In genomic region chr9:93183106-93183662, GRCh38 we compare ENCODE assay signal across 8 cellular contexts. TPM values are rescaled to one million over a fixed set of nuclear protein-coding genes. Genes with fewer than 3 reads are reported as not detected.
A peak's percentile ranks its signal among the peaks of the same experiment; 100 is the strongest.
DNase-seq lines count a peak whose midpoint lies in the region; ATAC-seq lines count a peak whose summit lies in the region.

No MANE protein-coding gene starts in this region.

- H3K4me1 Mint-ChIP-seq in activated CD4-positive, alpha-beta T cell treated with anti-CD3 and anti-CD28 coated beads, Interleukin-2, amount 10 ng/mL, durations not matched to agents 24 days and 14 days: peaks cover 3% of the 10 kb centered on the region
- peaks cover 9% of the 10 kb centered on the region for H3K4me1 Mint-ChIP-seq in activated CD4-positive, alpha-beta memory T cell treated with anti-CD3 and anti-CD28 coated beads for 36 hours (ENCODE audit: low read depth)
- H3K4me1 Mint-ChIP-seq in stimulated activated effector memory CD8-positive, alpha-beta T cell treated with anti-CD3 and anti-CD28 coated beads, Interleukin-12 subunit alpha, Interleukin-12 subunit beta, amount 100 ng/mL, for 72 hours: peaks cover 13% of the 10 kb centered on the region

- H3K36me3 Mint-ChIP-seq in activated CD4-positive, alpha-beta T cell treated with anti-CD3 and anti-CD28 coated beads, Interleukin-2, amount 10 ng/mL, durations not matched to agents 24 days and 14 days (ENCODE audit: low read depth): no peaks in the 10 kb centered on the region
- no peaks in the 10 kb centered on the region for H3K36me3 Mint-ChIP-seq in activated CD4-positive, alpha-beta memory T cell treated with anti-CD3 and anti-CD28 coated beads for 36 hours
- no peaks in the 10 kb centered on the region for H3K36me3 Mint-ChIP-seq in stimulated activated effector memory CD8-positive, alpha-beta T cell treated with anti-CD3 and anti-CD28 coated beads, Interleukin-12 subunit alpha, Interleukin-12 subunit beta, amount 100 ng/mL, for 72 hours

- peaks cover 47% of the 10 kb centered on the region for H3K27me3 Mint-ChIP-seq in activated CD4-positive, alpha-beta T cell treated with anti-CD3 and anti-CD28 coated beads, Interleukin-2, amount 10 ng/mL, durations not matched to agents 24 days and 14 days
- peaks cover 35% of the 10 kb centered on the region for H3K27me3 Mint-ChIP-seq in activated CD4-positive, alpha-beta memory T cell treated with anti-CD3 and anti-CD28 coated beads for 36 hours

- H3K9me3 Mint-ChIP-seq in activated CD4-positive, alpha-beta T cell treated with anti-CD3 and anti-CD28 coated beads, Interleukin-2, amount 10 ng/mL, durations not matched to agents 24 days and 14 days: no peaks in the 10 kb centered on the region
- no peaks in the 10 kb centered on the region for H3K9me3 Mint-ChIP-seq in activated CD4-positive, alpha-beta memory T cell treated with anti-CD3 and anti-CD28 coated beads for 36 hours
- no peaks in the 10 kb centered on the region for H3K9me3 Mint-ChIP-seq in stimulated activated effector memory CD8-positive, alpha-beta T cell treated with anti-CD3 and anti-CD28 coated beads, Interleukin-12 subunit alpha, Interleukin-12 subunit beta, amount 100 ng/mL, for 72 hours

- H3K4me3 ChIP-seq in iPS-15b (ENCODE audit: low read depth, low read length): peak overlapping the region; percentile 58

- H3K9me3 ChIP-seq in iPS-15b (ENCODE audit: control insufficient read depth, insufficient read depth, low read length): no peaks in the 10 kb centered on the region

- no peak for ATAC-seq in stimulated activated effector memory CD8-positive, alpha-beta T cell treated with anti-CD3 and anti-CD28 coated beads, Interleukin-12 subunit alpha, Interleukin-12 subunit beta, amount 100 ng/mL, for 72 hours

- H3K4me3 Mint-ChIP-seq in activated CD4-positive, alpha-beta T cell treated with anti-CD3 and anti-CD28 coated beads, Interleukin-2, amount 10 ng/mL, durations not matched to agents 24 days and 14 days: peak overlapping the region; percentile 70
- H3K4me3 Mint-ChIP-seq in activated CD4-positive, alpha-beta memory T cell treated with anti-CD3 and anti-CD28 coated beads for 36 hours: peak overlapping the region; percentile 41
- peak overlapping the region; percentile 63 for H3K4me3 Mint-ChIP-seq in stimulated activated effector memory CD8-positive, alpha-beta T cell treated with anti-CD3 and anti-CD28 coated beads, Interleukin-12 subunit alpha, Interleukin-12 subunit beta, amount 100 ng/mL, for 72 hours

- peaks cover 4% of the 10 kb centered on the region for H3K4me1 ChIP-seq in iPS-15b (ENCODE audit: control insufficient read depth, insufficient read depth, low read length)

- H3K27me3 ChIP-seq in iPS-15b (ENCODE audit: control insufficient read depth, insufficient read depth, low read length): peaks cover 20% of the 10 kb centered on the region

- CTCF ChIA-PET in activated CD4-positive, alpha-beta memory T cell treated with anti-CD3 and anti-CD28 coated beads for 36 hours (lab: Charles Lee): no interaction called here

- intact Hi-C loops in activated CD4-positive, alpha-beta T cell treated with anti-CD3 and anti-CD28 coated beads, Interleukin-2, amount 10 ng/mL, durations not matched to agents 24 days and 14 days (cut with micrococcal nuclease): no loop called here
- intact Hi-C loops in activated CD4-positive, alpha-beta memory T cell treated with anti-CD3 and anti-CD28 coated beads for 36 hours (cut with micrococcal nuclease): no loop called here

- POLR2A ChIA-PET in activated CD4-positive, alpha-beta memory T cell treated with anti-CD3 and anti-CD28 coated beads for 36 hours (lab: Charles Lee): interaction anchor here (0.6 kb wide), 1 partner anchor 50 kb away, joined by 5 read pairs; no protein-coding TSS in a partner anchor

- H3K36me3 ChIP-seq in iPS-15b (ENCODE audit: control insufficient read depth, insufficient read depth, low read length): no peaks in the 10 kb centered on the region

- DNase-seq in activated CD4-positive, alpha-beta T cell treated with anti-CD3 and anti-CD28 coated beads, Interleukin-2, amount 10 ng/mL, durations not matched to agents 24 days and 14 days: no peak
- DNase-seq in activated CD4-positive, alpha-beta T cell treated with anti-CD3 and anti-CD28 coated beads for 4 hours: no peak
- DNase-seq in activated CD4-positive, alpha-beta memory T cell treated with anti-CD3 and anti-CD28 coated beads for 36 hours: no peak
- no peak for DNase-seq in stimulated activated effector memory CD8-positive, alpha-beta T cell treated with anti-CD3 and anti-CD28 coated beads, Interleukin-12 subunit alpha, Interleukin-12 subunit beta, amount 100 ng/mL, for 72 hours (ENCODE audit: low spot score in 2 of 2)
- DNase-seq in GM03348 (ENCODE audit: low spot score): no peak
- DNase-seq in occipital lobe (lab: John Stamatoyannopoulos, UW): no peak
- DNase-seq in HCEC 1CT: no peak

- no peak overlapping the region for H3K27ac Mint-ChIP-seq in activated CD4-positive, alpha-beta T cell treated with anti-CD3 and anti-CD28 coated beads, Interleukin-2, amount 10 ng/mL, durations not matched to agents 24 days and 14 days
- H3K27ac Mint-ChIP-seq in activated CD4-positive, alpha-beta memory T cell treated with anti-CD3 and anti-CD28 coated beads for 36 hours: no peak overlapping the region
- no peak overlapping the region for H3K27ac Mint-ChIP-seq in stimulated activated effector memory CD8-positive, alpha-beta T cell treated with anti-CD3 and anti-CD28 coated beads, Interleukin-12 subunit alpha, Interleukin-12 subunit beta, amount 100 ng/mL, for 72 hours

- H3K9ac ChIP-seq in iPS-15b (ENCODE audit: low read depth, low read length): no peak overlapping the region

RNA-seq across cellular contexts. Expression of gene WNK2, which starts 0.8 kb away (rescaled TPM):
- 2.7 and 4.0 TPM in 2 replicates for total RNA-seq in activated CD4-positive, alpha-beta T cell treated with anti-CD3 and anti-CD28 coated beads, Interleukin-2, amount 10 ng/mL, durations not matched to agents 24 days and 14 days
- 1 to 10 TPM; 1.2 to 1.6 TPM for total RNA-seq in activated CD4-positive, alpha-beta memory T cell treated with anti-CD3 and anti-CD28 coated beads for 36 hours
- total RNA-seq in occipital lobe: 16.4 TPM

RNA-seq across cellular contexts. Expression of gene NINJ1, which starts 49.1 kb away (rescaled TPM):
- 103 and 110 TPM in 2 replicates for total RNA-seq in activated CD4-positive, alpha-beta T cell treated with anti-CD3 and anti-CD28 coated beads, Interleukin-2, amount 10 ng/mL, durations not matched to agents 24 days and 14 days
- total RNA-seq in activated CD4-positive, alpha-beta memory T cell treated with anti-CD3 and anti-CD28 coated beads for 36 hours: 10 to 100 TPM; 77.9 to 82.0 TPM
- total RNA-seq in occipital lobe: 7.5 TPM
